1 cellular context compared by ENCODE assay signal in genomic region chr15:71781179-71781964, GRCh38.
TF ChIP-seq lines count a peak whose summit lies in the region.

No MANE protein-coding gene starts in this region.

TF ChIP-seq in HepG2, 621 proteins besides CTCF, POLR2A, EP300 and RAD21 (continued from another document):
- no peak for TF ChIP-seq TFAP4 (IDR thresholded peaks at IDR 0.05; ENCODE audit: borderline replicate concordance, low read depth)
